In the genomic region with DNA sequence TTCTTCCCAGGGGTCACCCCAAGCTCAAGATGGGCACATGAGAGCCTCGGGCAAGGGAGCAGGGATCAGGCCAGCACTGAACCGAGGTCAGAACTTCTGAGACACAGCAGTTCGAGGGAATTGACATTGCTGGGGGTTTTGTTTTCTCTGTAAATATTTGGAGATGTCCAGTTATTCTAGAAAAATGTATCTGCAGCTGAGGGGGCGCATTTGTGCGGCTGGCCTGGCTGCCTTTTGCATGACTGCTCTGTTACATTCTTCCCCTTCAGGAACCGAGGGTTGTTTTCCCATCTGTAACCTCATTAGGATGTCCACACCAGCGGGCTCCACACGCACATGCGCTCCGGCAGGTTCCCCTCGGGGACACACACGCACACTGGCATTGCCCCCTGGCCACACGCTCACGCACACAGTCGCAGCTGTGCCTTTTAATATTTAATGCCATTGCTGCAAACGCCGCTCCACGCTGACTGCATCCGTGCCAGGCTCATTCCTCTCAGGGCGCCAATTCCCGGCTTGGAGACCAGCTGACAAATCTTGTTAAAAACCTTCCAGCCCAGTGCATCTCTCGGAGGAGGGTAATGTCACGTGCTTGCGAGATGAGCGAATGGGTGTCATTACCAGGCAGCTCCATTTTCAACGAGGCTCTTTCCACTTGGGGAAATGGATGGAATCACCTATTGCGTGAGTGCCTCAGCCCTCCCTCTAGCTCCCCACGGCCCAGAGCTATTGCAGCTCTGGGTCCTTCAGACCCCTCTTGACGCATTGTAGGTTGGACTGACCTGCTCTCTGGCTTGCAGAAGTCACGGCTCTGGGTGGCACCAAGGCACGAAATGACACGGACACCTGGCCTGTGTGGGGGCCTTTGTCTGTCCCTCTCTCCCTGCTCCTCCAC, we compare ENCODE assay signal across 8 cellular contexts. TPM values are rescaled to one million over a fixed set of nuclear protein-coding genes. Genes with fewer than 3 reads are reported as not detected.
A peak's percentile ranks its signal among the peaks of the same experiment; 100 is the strongest.
DNase-seq lines count a peak whose midpoint lies in the region; ATAC-seq and TF ChIP-seq lines count a peak whose summit lies in the region.

No MANE protein-coding gene starts in this region.

- no peaks in the 10 kb centered on the region for H3K36me3 ChIP-seq in Peyer's patch

- no peaks in the 10 kb centered on the region for H3K9me3 ChIP-seq in Peyer's patch

- H3K27ac ChIP-seq in Peyer's patch = peak overlapping the region; percentile 73 to 86 (median 80)

- no peaks in the 10 kb centered on the region for H3K27me3 ChIP-seq in Peyer's patch

- ATAC-seq in HG03469 (IDR thresholded peaks at IDR 0.05; ENCODE audit: unreplicated experiment) (no peak), HG02840 (IDR thresholded peaks at IDR 0.05; ENCODE audit: low FRiP score, unreplicated experiment) (no peak)

- peak; percentile 66 for DNase-seq in DMS79 (lab: John Stamatoyannopoulos, UW)
- peak; percentile 23 to 51 (median 48) for DNase-seq in Peyer's patch
- peak; percentile 90 for DNase-seq in dedifferentiated amniotic fluid mesenchymal stem cell (ENCODE audit: extremely low spot score)
- peak; percentile 98 for DNase-seq in myocyte (ENCODE audit: low read depth)
- DNase-seq in NCI-H1048 (lab: John Stamatoyannopoulos, UW) = no peak
- DNase-seq in COLO668 (lab: John Stamatoyannopoulos, UW; ENCODE audit: unreplicated experiment) = no peak

- H3K4me1 ChIP-seq in Peyer's patch = peaks cover 3 to 45% (median 39%) of the 10 kb centered on the region in 4 donors

- TF ChIP-seq CTCF in Peyer's patch (IDR thresholded peaks at IDR 0.05) = no peak

- H3K4me3 ChIP-seq in Peyer's patch = no peak overlapping the region

- TF ChIP-seq POLR2A in Peyer's patch (IDR thresholded peaks at IDR 0.05) = no peak

RNA-seq across cellular contexts. Expression of gene CCR7, which starts 13.2 kb away (rescaled TPM):
- total RNA-seq in Peyer's patch (10 to 100 TPM in 1 of 4 donors, 1 to 10 TPM in 1, not detected in 2; 3.1 to 22.3 TPM), myocyte (0.05 TPM in 1 of 2 replicates, not detected in the other)
- polyA plus RNA-seq in myocyte (2012) = 1.4 TPM

RNA-seq across cellular contexts. Expression of gene TNS4, which starts 50.7 kb away (rescaled TPM):
- total RNA-seq in Peyer's patch = 1 to 10 TPM in 3 of 4 donors, under 1 TPM in 1; 0.54 to 2.5 (median 1.7) TPM
- not detected in 2 replicates for total RNA-seq in myocyte
- 0.03 TPM for polyA plus RNA-seq in myocyte (2012)

Comparison
In these comparisons a context has a peak if more than half of its experiments do, and no peak if none do; other contexts are left out.
1. DNase-seq: peak in DMS79 (single experiment), Peyer's patch (3 of 3), dedifferentiated amniotic fluid mesenchymal stem cell (single experiment) and myocyte (single experiment); none in NCI-H1048 (single experiment) and COLO668 (single experiment).